In the genomic region with DNA sequence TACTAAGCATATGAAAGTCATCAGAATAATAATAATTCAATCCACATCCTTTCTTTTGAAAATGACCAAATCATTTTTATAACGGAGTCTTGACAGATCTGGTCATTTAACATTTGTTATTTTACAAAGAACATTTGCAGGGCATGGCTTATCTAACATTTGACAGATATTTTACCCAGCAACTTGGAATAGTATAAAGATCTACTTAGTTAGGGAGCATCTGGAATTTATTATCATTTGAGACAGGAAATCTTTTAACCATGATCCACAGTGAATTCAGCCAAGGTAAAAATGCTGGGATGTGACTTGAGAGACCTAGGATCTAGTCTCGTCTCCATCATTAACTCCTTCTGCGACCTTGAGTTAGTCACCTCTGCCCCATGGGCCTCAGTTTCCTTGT, we compare ENCODE assay signal across 22 cellular contexts. TPM values are rescaled to one million over a fixed set of nuclear protein-coding genes. Genes with fewer than 3 reads are reported as not detected.
DNase-seq lines count a peak whose midpoint lies in the region; ATAC-seq and TF ChIP-seq lines count a peak whose summit lies in the region.
"Had no signal": no experiment of that assay in that cellular context is flagged by ENCODE, and none has a peak within 500 bp of the region (broad histone marks: within the 10 kb centered on the region; RNA-seq: fewer than 3 reads in every experiment).

No MANE protein-coding gene starts in this region.

- H3K9me3 Mint-ChIP-seq in mesothelial cell of epicardium = peaks cover 20% of the 10 kb centered on the region
- no peaks in the 10 kb centered on the region for H3K9me3 Mint-ChIP-seq in activated CD4-positive, alpha-beta memory T cell treated with anti-CD3 and anti-CD28 coated beads for 36 hours
- H3K9me3 Mint-ChIP-seq: GM23338, IgD-negative memory B cell had no signal

- peak overlapping the region; percentile 41; the same call in 1 of the 2 replicates for H3K4me2 ChIP-seq in SK-N-SH
- H3K4me2 ChIP-seq: GM23338 had no signal

- H3K9me3 ChIP-seq in SK-N-SH = no peaks in the 10 kb centered on the region
- H3K9me3 ChIP-seq in left lung = no peaks in the 10 kb centered on the region
- H3K9me3 ChIP-seq: SJSA1 had no signal

- H3K27me3 ChIP-seq in SK-N-SH (ENCODE audit: insufficient read depth) = 0 out of 2 replicates have a peak, but pooled peaks cover 4% of the 10 kb centered on the region
- no peaks in the 10 kb centered on the region for H3K27me3 ChIP-seq in left lung
- H3K27me3 ChIP-seq: SJSA1 had no signal

- peak overlapping the region; percentile 86 for H3K27ac Mint-ChIP-seq in mesothelial cell of epicardium
- no peak overlapping the region for H3K27ac Mint-ChIP-seq in activated CD4-positive, alpha-beta memory T cell treated with anti-CD3 and anti-CD28 coated beads for 36 hours
- H3K27ac Mint-ChIP-seq: B cell, CD14-positive monocyte, GM23338, IgD-negative memory B cell had no signal

- TF ChIP-seq CTCF in AG10803 (conservative IDR thresholded peaks at IDR 0.05; ENCODE audit: low read length) (no peak), SK-N-SH (IDR thresholded peaks at IDR 0.05) (no peak), mesothelial cell of epicardium (IDR thresholded peaks at IDR 0.05; ENCODE audit: unreplicated experiment) (no peak), left lung (IDR thresholded peaks at IDR 0.05) (no peak)

- TF ChIP-seq RAD21 in SK-N-SH (IDR thresholded peaks at IDR 0.05; ENCODE audit: low read length) = no peak

- no peaks in the 10 kb centered on the region for H3K36me3 ChIP-seq in SK-N-SH (replicated peaks in 1 of 2; ENCODE audit: control insufficient read depth in 1 of 2, insufficient read depth in 2 of 2, low read length in 1 of 2)
- no peaks in the 10 kb centered on the region for H3K36me3 ChIP-seq in left lung
- H3K36me3 ChIP-seq: SJSA1 had no signal

- DNase-seq in AG10803 (ENCODE audit: low read depth) (peak; percentile 59), SK-N-SH (peak; percentile 45), fibroblast of gingiva (ENCODE audit: low read depth) (peak; percentile 4), mesothelial cell of epicardium (ENCODE audit: low spot score in 2 of 2, unreplicated experiment in 2 of 2) (no peak), left lung (no peak), amniotic stem cell (lab: John Stamatoyannopoulos, UW) (no peak)
- DNase-seq in activated CD4-positive, alpha-beta memory T cell treated with anti-CD3 and anti-CD28 coated beads for 36 hours = no peak
- DNase-seq: DMS53, EL, GF-D8, HCEC 1CT, NCI-H1694, NCI-H2081 treated with DMSO at 0.1 percent for 48 hours, NCI-H2171 treated with DMSO at 0.1 percent for 48 hours, NCI-H524 treated with DMSO at 0.1 percent for 48 hours, OCI-M1 had no signal

- H2AFZ ChIP-seq in SK-N-SH (ENCODE audit: low read depth) = no peak overlapping the region
- H2AFZ ChIP-seq: GM23338 had no signal

- H4K20me1 ChIP-seq in SK-N-SH (ENCODE audit: insufficient read depth) = no peaks in the 10 kb centered on the region

- H3K4me1 Mint-ChIP-seq in mesothelial cell of epicardium = peaks cover 25% of the 10 kb centered on the region
- no peaks in the 10 kb centered on the region for H3K4me1 Mint-ChIP-seq in activated CD4-positive, alpha-beta memory T cell treated with anti-CD3 and anti-CD28 coated beads for 36 hours (ENCODE audit: low read depth)
- H3K4me1 Mint-ChIP-seq: B cell, IgD-negative memory B cell had no signal

- peaks cover 5 to 13% of the 10 kb centered on the region in 2 experiments; a peak in 3 of 4 replicates for H3K4me1 ChIP-seq in SK-N-SH (ENCODE audit: control insufficient read depth in 1 of 2, insufficient read depth in 2 of 2, low read depth in 1 of 2, low read length in 1 of 2)
- H3K4me1 ChIP-seq in left lung = no peaks in the 10 kb centered on the region
- H3K4me1 ChIP-seq: SJSA1 had no signal

- CTCF ChIA-PET in SK-N-SH (lab: Yijun Ruan, JAX) = interaction anchor here (0.9 to 1.5 kb wide), 3 partner anchors 11 to 473 kb away, joined by 3 to 4 read pairs (median 4); no protein-coding TSS in a partner anchor
- CTCF ChIA-PET in activated CD4-positive, alpha-beta memory T cell treated with anti-CD3 and anti-CD28 coated beads for 36 hours (lab: Charles Lee) = no interaction called here

- no peak overlapping the region for H3K4me3 Mint-ChIP-seq in mesothelial cell of epicardium
- H3K4me3 Mint-ChIP-seq in activated CD4-positive, alpha-beta memory T cell treated with anti-CD3 and anti-CD28 coated beads for 36 hours = no peak overlapping the region
- H3K4me3 Mint-ChIP-seq: B cell, CD14-positive monocyte, GM23338, IgD-negative memory B cell had no signal

- H3K9ac ChIP-seq in SK-N-SH = no peak overlapping the region

- no peaks in the 10 kb centered on the region for H3K36me3 Mint-ChIP-seq in mesothelial cell of epicardium
- H3K36me3 Mint-ChIP-seq in activated CD4-positive, alpha-beta memory T cell treated with anti-CD3 and anti-CD28 coated beads for 36 hours = no peaks in the 10 kb centered on the region
- H3K36me3 Mint-ChIP-seq: CD14-positive monocyte had no signal

- no peaks in the 10 kb centered on the region for H3K9me2 ChIP-seq in SK-N-SH

- POLR2A ChIA-PET in SK-N-SH (lab: Yijun Ruan, JAX) = no interaction called here
- POLR2A ChIA-PET in activated CD4-positive, alpha-beta memory T cell treated with anti-CD3 and anti-CD28 coated beads for 36 hours (lab: Charles Lee) = no interaction called here

- H3K4me3 ChIP-seq in AG10803 (ENCODE audit: low read length) = no peak overlapping the region
- H3K4me3 ChIP-seq in SK-N-SH (ENCODE audit: low read depth in 2 of 2, low read length in 1 of 2) = no peak overlapping the region
- no peak overlapping the region for H3K4me3 ChIP-seq in left lung
- H3K4me3 ChIP-seq: GM23338, SJSA1 had no signal

- H3K79me2 ChIP-seq in SK-N-SH (ENCODE audit: insufficient read depth) = no peaks in the 10 kb centered on the region

- peaks cover 9% of the 10 kb centered on the region for H3F3A ChIP-seq in SK-N-SH (replicated peaks; ENCODE audit: insufficient read depth)

- TF ChIP-seq EP300 in SK-N-SH (IDR thresholded peaks at IDR 0.05; ENCODE audit: borderline replicate concordance in 1 of 2, low read depth in 1 of 2, low read length in 1 of 2) = peak; percentile 40 to 49; a peak in 2 of 4 replicates

- no peaks in the 10 kb centered on the region for H3K27me3 Mint-ChIP-seq in mesothelial cell of epicardium (ENCODE audit: low read depth)
- no peaks in the 10 kb centered on the region for H3K27me3 Mint-ChIP-seq in activated CD4-positive, alpha-beta memory T cell treated with anti-CD3 and anti-CD28 coated beads for 36 hours
- H3K27me3 Mint-ChIP-seq: IgD-negative memory B cell had no signal

- ATAC-seq in HG03175 (IDR thresholded peaks at IDR 0.05; ENCODE audit: unreplicated experiment) (no peak), left lung (no peak)

- peak overlapping the region; percentile 30 to 45 for H3K27ac ChIP-seq in SK-N-SH (ENCODE audit: low read depth in 2 of 2, low read length in 1 of 2)
- no peak overlapping the region for H3K27ac ChIP-seq in left lung
- H3K27ac ChIP-seq: SJSA1 had no signal

- intact Hi-C loops in left lung (cut with DNase I) = no loop called here
- intact Hi-C loops in activated CD4-positive, alpha-beta memory T cell treated with anti-CD3 and anti-CD28 coated beads for 36 hours (cut with micrococcal nuclease) = no loop called here

- WGBS in SK-N-SH (ENCODE audit: low lambda C conversion rate) = 6% methylated on average over 3 of the region's 3 CpGs

TF ChIP-seq in SK-N-SH, 30 proteins besides CTCF, POLR2A, EP300 and RAD21 (continues in another document):
- TF ChIP-seq, protein P1, sequence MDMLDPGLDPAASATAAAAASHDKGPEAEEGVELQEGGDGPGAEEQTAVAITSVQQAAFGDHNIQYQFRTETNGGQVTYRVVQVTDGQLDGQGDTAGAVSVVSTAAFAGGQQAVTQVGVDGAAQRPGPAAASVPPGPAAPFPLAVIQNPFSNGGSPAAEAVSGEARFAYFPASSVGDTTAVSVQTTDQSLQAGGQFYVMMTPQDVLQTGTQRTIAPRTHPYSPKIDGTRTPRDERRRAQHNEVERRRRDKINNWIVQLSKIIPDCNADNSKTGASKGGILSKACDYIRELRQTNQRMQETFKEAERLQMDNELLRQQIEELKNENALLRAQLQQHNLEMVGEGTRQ (IDR thresholded peaks at IDR 0.05; ENCODE audit: borderline replicate concordance, low read depth, low read length) = no peak
- TF ChIP-seq, protein P2, sequence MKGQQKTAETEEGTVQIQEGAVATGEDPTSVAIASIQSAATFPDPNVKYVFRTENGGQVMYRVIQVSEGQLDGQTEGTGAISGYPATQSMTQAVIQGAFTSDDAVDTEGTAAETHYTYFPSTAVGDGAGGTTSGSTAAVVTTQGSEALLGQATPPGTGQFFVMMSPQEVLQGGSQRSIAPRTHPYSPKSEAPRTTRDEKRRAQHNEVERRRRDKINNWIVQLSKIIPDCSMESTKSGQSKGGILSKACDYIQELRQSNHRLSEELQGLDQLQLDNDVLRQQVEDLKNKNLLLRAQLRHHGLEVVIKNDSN (IDR thresholded peaks at IDR 0.05; ENCODE audit: borderline replicate concordance, low read depth) = no peak
- TF ChIP-seq, protein P3, sequence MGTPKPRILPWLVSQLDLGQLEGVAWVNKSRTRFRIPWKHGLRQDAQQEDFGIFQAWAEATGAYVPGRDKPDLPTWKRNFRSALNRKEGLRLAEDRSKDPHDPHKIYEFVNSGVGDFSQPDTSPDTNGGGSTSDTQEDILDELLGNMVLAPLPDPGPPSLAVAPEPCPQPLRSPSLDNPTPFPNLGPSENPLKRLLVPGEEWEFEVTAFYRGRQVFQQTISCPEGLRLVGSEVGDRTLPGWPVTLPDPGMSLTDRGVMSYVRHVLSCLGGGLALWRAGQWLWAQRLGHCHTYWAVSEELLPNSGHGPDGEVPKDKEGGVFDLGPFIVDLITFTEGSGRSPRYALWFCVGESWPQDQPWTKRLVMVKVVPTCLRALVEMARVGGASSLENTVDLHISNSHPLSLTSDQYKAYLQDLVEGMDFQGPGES (IDR thresholded peaks at IDR 0.05; ENCODE audit: low read depth, low read length) = no peak
- peak; percentile 36 for TF ChIP-seq JUND (IDR thresholded peaks at IDR 0.05)
- TF ChIP-seq TAF1 (IDR thresholded peaks at IDR 0.05; ENCODE audit: borderline replicate concordance, low read depth, low read length) = no peak
- TF ChIP-seq FOXM1 (IDR thresholded peaks at IDR 0.05; ENCODE audit: low read depth) = no peak
- TF ChIP-seq CHD2 (IDR thresholded peaks at IDR 0.05; ENCODE audit: low read length, partially characterized antibody) = no peak
- no peak for TF ChIP-seq YY1 (IDR thresholded peaks at IDR 0.05; ENCODE audit: low read depth)
- peak; percentile 62; the same call in 1 of the 2 replicates for TF ChIP-seq RFX5 (IDR thresholded peaks at IDR 0.05; ENCODE audit: low read length)
- peak; percentile 9; the same call in 1 of the 2 replicates for TF ChIP-seq NFIC (IDR thresholded peaks at IDR 0.05; ENCODE audit: borderline replicate concordance)

RNA-seq across cellular contexts. Expression of a gene that starts 22.4 kb away (rescaled TPM):
- polyA plus RNA-seq in SK-N-SH (2012; rRNA removed) = 2.6 TPM in 2 replicates
- polyA plus RNA-seq in SK-N-SH (2012; cell fraction: cytosol; rRNA removed) = 1.0 and 1.9 TPM in 2 replicates
- polyA plus RNA-seq in SK-N-SH (2012; cell fraction: nucleus; rRNA removed) = 5.5 and 5.6 TPM in 2 replicates
- total RNA-seq in mesothelial cell of epicardium (6.3 to 7.1 TPM (median 6.4 TPM) in 3 replicates), left lung (10 to 100 TPM; 11.9 to 18.8 TPM)
- total RNA-seq in activated CD4-positive, alpha-beta memory T cell treated with anti-CD3 and anti-CD28 coated beads for 36 hours = under 1 TPM; 0.57 to 0.80 TPM

Comparison
In these comparisons a context has a peak if more than half of its experiments do, and no peak if none do; other contexts are left out.
1. DNase-seq: peak in AG10803 (single experiment), SK-N-SH (single experiment) and fibroblast of gingiva (single experiment); none in mesothelial cell of epicardium (0 of 2), left lung (0 of 2), activated CD4-positive, alpha-beta memory T cell treated with anti-CD3 and anti-CD28 coated beads for 36 hours (single experiment) and amniotic stem cell (single experiment).
2. H3K27ac ChIP-seq: peak in SK-N-SH (2 of 2); none in left lung (0 of 2).